In the genomic region with DNA sequence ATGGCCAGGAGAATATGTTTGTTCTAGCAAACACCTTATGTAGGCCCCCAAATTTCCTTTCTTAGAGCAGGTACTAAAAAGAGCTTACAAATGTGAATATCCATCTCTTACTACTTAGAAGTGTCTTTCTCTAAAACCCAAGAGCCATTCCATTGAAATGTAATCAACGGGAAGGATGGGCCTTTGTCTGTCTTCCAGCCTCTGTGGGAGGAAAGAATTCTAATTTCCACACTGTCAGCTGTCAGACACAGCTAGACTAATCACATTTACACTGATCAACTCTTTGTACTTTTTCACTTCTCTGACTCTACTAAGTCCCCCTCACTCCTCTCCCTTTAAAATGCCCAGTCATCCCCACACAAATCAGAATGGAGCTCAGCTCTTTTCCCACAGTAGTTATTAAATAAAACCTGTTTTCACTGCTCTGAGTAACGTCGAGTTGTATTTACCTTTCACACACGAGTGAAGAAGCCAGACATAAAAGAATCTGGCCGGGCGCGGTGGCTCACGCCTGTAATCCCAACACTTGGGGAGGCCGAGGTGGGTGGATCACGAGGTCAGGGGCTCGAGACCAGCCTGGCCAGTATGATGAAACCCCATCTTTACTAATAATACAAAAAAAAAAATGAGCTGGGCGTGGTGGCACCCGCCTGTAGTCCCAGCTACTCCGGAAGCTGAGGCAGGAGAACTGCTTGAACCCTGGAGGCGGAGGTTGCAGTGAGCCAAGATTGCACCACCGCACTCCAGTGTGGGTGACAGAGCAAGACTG, we compare ENCODE assay signal across 16 cellular contexts. TPM values are rescaled to one million over a fixed set of nuclear protein-coding genes. Genes with fewer than 3 reads are reported as not detected.
DNase-seq lines count a peak whose midpoint lies in the region; ATAC-seq, FAIRE-seq and TF ChIP-seq lines count a peak whose summit lies in the region.
"Had no signal": no experiment of that assay in that cellular context is flagged by ENCODE, and none has a peak within 500 bp of the region (broad histone marks: within the 10 kb centered on the region; RNA-seq: fewer than 3 reads in every experiment).

No MANE protein-coding gene starts in this region.

- no peak overlapping the region for H2BK15ac ChIP-seq in mesenchymal stem cell (ENCODE audit: low read depth, poor library complexity, severe bottlenecking)

- H3K14ac ChIP-seq in mesenchymal stem cell (ENCODE audit: low read length in 2 of 2): no peak overlapping the region

- H3K9me3 ChIP-seq in A673 (ENCODE audit: low read depth, low read length, poor library complexity, severe bottlenecking) (no peaks in the 10 kb centered on the region), HUES6 (ENCODE audit: control insufficient read depth, insufficient read depth, low read depth, low read length) (no peaks in the 10 kb centered on the region), mesenchymal stem cell (ENCODE audit: control insufficient read depth, low read length) (no peaks in the 10 kb centered on the region), heart left ventricle (no peaks in the 10 kb centered on the region)
- H3K9me3 ChIP-seq: SK-N-SH had no signal

- no peak overlapping the region for H2AFZ ChIP-seq in mesenchymal stem cell (ENCODE audit: low read depth, low read length)

- H2BK120ac ChIP-seq in mesenchymal stem cell (ENCODE audit: low read depth, low read length): peak overlapping the region; percentile 8

- H3K9ac ChIP-seq in HUES6 (ENCODE audit: low read length) (peak overlapping the region; percentile 21), mesenchymal stem cell (ENCODE audit: low read length) (no peak overlapping the region)
- H3K9ac ChIP-seq: SK-N-SH had no signal

- peak; percentile 21 for DNase-seq in A673 (ENCODE audit: low spot score)
- DNase-seq in bronchial epithelial cell (ENCODE audit: low read depth): peak; percentile 70
- no peak for DNase-seq in mesenchymal stem cell
- no peak for DNase-seq in heart left ventricle
- no peak for DNase-seq in stimulated activated CD4-positive, alpha-beta T cell treated with anti-CD3 and anti-CD28 coated beads, Interleukin-2, amount 100 ng/mL, for 24 hours
- DNase-seq: NCI-H187 treated with DMSO at 0.1 percent for 48 hours; NCI-H82; SK-N-SH; stimulated activated CD4-positive, alpha-beta T cell treated with anti-CD3 and anti-CD28 coated beads, Interleukin-4, amount 100 ng/mL, for 24 hours; stimulated activated naive B cell treated with anti-CD40 and anti-IgM and Interleukin-4, amounts not matched to agents 10 μg/mL and 1 μg/mL and 100 μg/mL, for 72 hours; WERI-Rb-1 had no signal

- intact Hi-C loops in A673 (cut with micrococcal nuclease; ENCODE audit: unreplicated experiment) (no loop called here), heart left ventricle (cut with DNase I) (no loop called here)

- TF ChIP-seq CTCF in A673 (conservative IDR thresholded peaks at IDR 0.05; ENCODE audit: low read depth, low read length) (no peak), bronchial epithelial cell (IDR thresholded peaks at IDR 0.05; ENCODE audit: insufficient read depth, low read length, severe bottlenecking) (no peak), heart left ventricle (IDR thresholded peaks at IDR 0.05) (no peak)

- POLR2A ChIA-PET in A673 (lab: Charles Lee; ENCODE audit: low non-redundant PET): interaction anchor here (0.7 kb wide), 1 partner anchor 247 kb away, joined by 5 read pairs; no protein-coding TSS in a partner anchor

- 92% methylated on average over 16 of the region's 16 CpGs for WGBS in mesenchymal stem cell
- WGBS in heart left ventricle, 4 donors: 87 to 91% (median 89%) methylated on average over 16 of the region's 16 CpGs

- peaks cover 22% of the 10 kb centered on the region for H3K79me1 ChIP-seq in mesenchymal stem cell (replicated peaks; ENCODE audit: low read length, poor library complexity, severe bottlenecking)

- H4K8ac ChIP-seq in mesenchymal stem cell (ENCODE audit: low read length): no peak overlapping the region

- no peak for TF ChIP-seq POLR2A in heart left ventricle (IDR thresholded peaks at IDR 0.05)

- no peak for ATAC-seq in GM21737 (IDR thresholded peaks at IDR 0.05; ENCODE audit: unreplicated experiment)
- no peak for ATAC-seq in heart left ventricle
- no peak for ATAC-seq in GM18867 (IDR thresholded peaks at IDR 0.05; ENCODE audit: unreplicated experiment)
- ATAC-seq: stimulated activated naive B cell treated with anti-CD40 and anti-IgM and Interleukin-4, amounts not matched to agents 10 μg/mL and 1 μg/mL and 100 μg/mL, for 72 hours had no signal

- H3K36me3 ChIP-seq in A673 (ENCODE audit: insufficient read depth, low read length, poor library complexity, severe bottlenecking) (peaks cover 11% of the 10 kb centered on the region), HUES6 (ENCODE audit: control insufficient read depth, insufficient read depth, low read length) (peaks cover 25% of the 10 kb centered on the region; the same call in 1 of the 2 replicates), bronchial epithelial cell (ENCODE audit: control insufficient read depth, insufficient read depth, low read length) (peaks cover 1% of the 10 kb centered on the region), mesenchymal stem cell (ENCODE audit: control insufficient read depth in 1 of 2, insufficient read depth in 2 of 2, low read depth in 1 of 2, low read length in 2 of 2) (peaks cover 5 to 28% of the 10 kb centered on the region in 2 experiments), heart left ventricle (peaks cover 0 to 42% (median 25%) of the 10 kb centered on the region in 9 donors)

- H3K23ac ChIP-seq in mesenchymal stem cell (ENCODE audit: low read length in 2 of 2): no peak overlapping the region

- H3K18ac ChIP-seq in mesenchymal stem cell (ENCODE audit: low read depth in 1 of 2, low read length in 2 of 2): no peak overlapping the region

- no peak overlapping the region for H2BK5ac ChIP-seq in mesenchymal stem cell (ENCODE audit: low read depth, low read length, poor library complexity, severe bottlenecking)

- no peak overlapping the region for H3K27ac ChIP-seq in A673 (ENCODE audit: low read depth, low read length, poor library complexity, severe bottlenecking)
- peak overlapping the region; percentile 62; the same call in 1 of the 2 replicates for H3K27ac ChIP-seq in HUES6 (ENCODE audit: low read depth, low read length)
- no peak overlapping the region for H3K27ac ChIP-seq in mesenchymal stem cell (ENCODE audit: low read length, poor library complexity, severe bottlenecking)
- H3K27ac ChIP-seq in heart left ventricle: no peak overlapping the region
- H3K27ac ChIP-seq: WERI-Rb-1 had no signal

- H3K4me3 ChIP-seq in A673 (ENCODE audit: low read depth, low read length, poor library complexity, severe bottlenecking) (no peak overlapping the region), HUES6 (ENCODE audit: low read depth, low read length) (no peak overlapping the region), bronchial epithelial cell (ENCODE audit: low read depth, low read length) (no peak overlapping the region), mesenchymal stem cell (ENCODE audit: insufficient read depth in 1 of 2, low read depth in 1 of 2, low read length in 2 of 2) (no peak overlapping the region), heart left ventricle (no peak overlapping the region)

- H3K27me3 ChIP-seq in A673 (replicated peaks; ENCODE audit: insufficient read depth, low read depth, low read length, poor library complexity): no peaks in the 10 kb centered on the region
- H3K27me3 ChIP-seq in HUES6 (ENCODE audit: control insufficient read depth, insufficient read depth, low read length): no peaks in the 10 kb centered on the region
- H3K27me3 ChIP-seq in bronchial epithelial cell (ENCODE audit: control insufficient read depth, insufficient read depth, low read length): no peaks in the 10 kb centered on the region
- no peaks in the 10 kb centered on the region for H3K27me3 ChIP-seq in mesenchymal stem cell (ENCODE audit: control insufficient read depth in 1 of 2, insufficient read depth in 1 of 2, low read length in 2 of 2)
- H3K27me3 ChIP-seq in heart left ventricle: no peaks in the 10 kb centered on the region

- no peak overlapping the region for H4K91ac ChIP-seq in mesenchymal stem cell (ENCODE audit: low read length)

- H2AK5ac ChIP-seq in mesenchymal stem cell (ENCODE audit: low read length, severe bottlenecking): no peak overlapping the region

- no peak overlapping the region for H3K4me2 ChIP-seq in mesenchymal stem cell (ENCODE audit: low read length, poor library complexity, severe bottlenecking)
- H3K4me2 ChIP-seq: SK-N-SH had no signal

- no peak overlapping the region for H3K4ac ChIP-seq in mesenchymal stem cell (ENCODE audit: low read depth in 1 of 2, low read length in 2 of 2)

- CTCF ChIA-PET in A673 (lab: Charles Lee): no interaction called here

- no TSS peak for BruUV-seq in A673 (replicated peaks; lab: Mats Ljungman, UMichigan)

- H3K4me1 ChIP-seq in A673 (ENCODE audit: insufficient read depth, low read length, poor library complexity, severe bottlenecking) (no peaks in the 10 kb centered on the region), HUES6 (ENCODE audit: control insufficient read depth, insufficient read depth, low read length) (peaks cover 50% of the 10 kb centered on the region), mesenchymal stem cell (ENCODE audit: control insufficient read depth, insufficient read depth, low read depth, low read length) (peaks cover 4% of the 10 kb centered on the region), heart left ventricle (no peaks in the 10 kb centered on the region)

- FAIRE-seq in bronchial epithelial cell (lab: Jason Lieb, UNC): no peak
- FAIRE-seq: colon, GM12891 had no signal

- H2BK12ac ChIP-seq in mesenchymal stem cell (ENCODE audit: low read length in 2 of 2): no peak overlapping the region

RNA-seq across cellular contexts. Expression of a gene that starts 13.4 kb away (rescaled TPM):
- total RNA-seq in A673 (2021) (70.6 and 72.1 TPM in 2 replicates), bronchial epithelial cell (36.6 and 74.9 TPM in 2 replicates), heart left ventricle (10 to 100 TPM; 16.5 to 37.1 (median 33.7) TPM)
- polyA plus RNA-seq in mesenchymal stem cell (2013, experiment 1 of 2): 68.5 TPM
- polyA plus RNA-seq in mesenchymal stem cell (2013, experiment 2 of 2): 65.5 TPM
- polyA plus RNA-seq in heart left ventricle: 10 to 100 TPM; 34.3 to 60.3 TPM

RNA-seq across cellular contexts. Expression of a gene that starts 14.0 kb away (rescaled TPM):
- 496 and 513 TPM in 2 replicates for total RNA-seq in A673 (2021)
- 71.3 and 93.7 TPM in 2 replicates for total RNA-seq in bronchial epithelial cell
- 84.2 TPM for polyA plus RNA-seq in mesenchymal stem cell (2013, experiment 1 of 2)
- 85.6 TPM for polyA plus RNA-seq in mesenchymal stem cell (2013, experiment 2 of 2)
- 100 to 1,000 TPM in 5 of 9 donors, 10 to 100 TPM in 4; 73.1 to 141 (median 101) TPM for total RNA-seq in heart left ventricle
- polyA plus RNA-seq in heart left ventricle: 10 to 100 TPM; 23.4 to 82.3 TPM

Comparison
In these comparisons a context has a peak if more than half of its experiments do, and no peak if none do; other contexts are left out.
1. DNase-seq: peak in A673 (single experiment) and bronchial epithelial cell (single experiment); none in mesenchymal stem cell (single experiment), heart left ventricle (0 of 5) and stimulated activated CD4-positive, alpha-beta T cell treated with anti-CD3 and anti-CD28 coated beads, Interleukin-2, amount 100 ng/mL, for 24 hours (0 of 2).